ENCODE assay signal across 2 cellular contexts in genomic region chrX:129823115-129823514, GRCh38.
TF ChIP-seq lines count a peak whose summit lies in the region.

No MANE protein-coding gene starts in this region.

TF ChIP-seq in SK-N-SH, 30 proteins besides CTCF, POLR2A, EP300 and RAD21 (continued from another document):
- no peak for TF ChIP-seq CHD2 (IDR thresholded peaks at IDR 0.05; ENCODE audit: low read length, partially characterized antibody)
- TF ChIP-seq MEF2A (IDR thresholded peaks at IDR 0.05; ENCODE audit: borderline replicate concordance, low read depth): no peak
- TF ChIP-seq YY1 (IDR thresholded peaks at IDR 0.05; ENCODE audit: low read depth): no peak
- TF ChIP-seq RXRA (IDR thresholded peaks at IDR 0.05; ENCODE audit: borderline replicate concordance, low read depth): no peak

TF ChIP-seq in K562, 482 proteins besides CTCF, POLR2A, EP300 and RAD21 (continued from another document):
- peak; percentile 25 for TF ChIP-seq RBM25 (IDR thresholded peaks at IDR 0.05; ENCODE audit: low read depth, low read length, severe bottlenecking)
- no peak for TF ChIP-seq ARID2 (IDR thresholded peaks at IDR 0.05)
- TF ChIP-seq NEUROD1 (IDR thresholded peaks at IDR 0.05; ENCODE audit: borderline replicate concordance, low read depth, low read length, partially characterized antibody): no peak
- no peak for TF ChIP-seq ZNF3 (CRISPR knock-in tag; IDR thresholded peaks at IDR 0.05)
- TF ChIP-seq CC2D1A (IDR thresholded peaks at IDR 0.05): no peak
- no peak for TF ChIP-seq DLX4 (CRISPR knock-in tag; IDR thresholded peaks at IDR 0.05)
